25 cellular contexts compared by ENCODE assay signal in genomic region chr1:161989801-161990200, GRCh38.
A peak's percentile ranks its signal among the peaks of the same experiment; 100 is the strongest.
DNase-seq lines count a peak whose midpoint lies in the region; ATAC-seq lines count a peak whose summit lies in the region.
"Had no signal": no experiment of that assay in that cellular context is flagged by ENCODE, and none has a peak within 500 bp of the region (broad histone marks: within the 10 kb centered on the region; RNA-seq: fewer than 3 reads in every experiment).

No MANE protein-coding gene starts in this region.

- ATAC-seq in GM21723 (IDR thresholded peaks at IDR 0.05; ENCODE audit: unreplicated experiment), result no peak
- no peak for ATAC-seq in GM18520 (IDR thresholded peaks at IDR 0.05; ENCODE audit: unreplicated experiment)
- ATAC-seq in HG03095 (IDR thresholded peaks at IDR 0.05; ENCODE audit: unreplicated experiment), result no peak
- ATAC-seq: esophagus mucosa, sciatic nerve had no signal

- in situ Hi-C loops in KBM-7 (cut with MboI; ENCODE audit: low pct_unique_long_range_greater_than_20kb, low sequenced_read_pairs), result no loop called here

- peak; percentile 84 to 89 for DNase-seq in AML-193 (lab: John Stamatoyannopoulos, UW)
- DNase-seq in KBM-7, result peak; percentile 10
- peak; percentile 7 for DNase-seq in OCI-M1 (lab: John Stamatoyannopoulos, UW)
- DNase-seq in medulla oblongata (ENCODE audit: extremely low spot score), result peak; percentile 31
- DNase-seq in cerebellar nuclear complex (lab: John Stamatoyannopoulos, UW), result no peak
- DNase-seq: activated CD4-positive, alpha-beta T cell treated with anti-CD3 and anti-CD28 coated beads for 4 hours; activated gamma-delta T cell; activated naive CD8-positive, alpha-beta T cell treated with anti-CD3 and anti-CD28 coated beads, Interleukin-2, amount 10 ng/mL, durations not matched to agents 7 days and 5 days; activated T-cell treated with anti-CD3 and anti-CD28 coated beads, Interleukin-2, amount 50 U/mL, for 1 hour; BE2C; endodermal cell; glutamatergic neuron; NCI-H1092; NCI-H1694; NCI-H446 treated with DMSO at 0.1 percent for 48 hours; NCI-H774; stimulated activated CD4-positive, alpha-beta T cell treated with anti-CD3 and anti-CD28 coated beads, Interleukin-12 subunit alpha, Interleukin-12 subunit beta, amount 100 ng/mL, for 4 hours; stimulated activated CD4-positive, alpha-beta T cell treated with anti-CD3 and anti-CD28 coated beads, Interleukin-2, amount 100 ng/mL, for 48 hours; stomach; WERI-Rb-1 had no signal

Comparison
In these comparisons a context has a peak if more than half of its experiments do, and no peak if none do; other contexts are left out.
1. DNase-seq: peak in AML-193 (2 of 2), KBM-7 (single experiment), OCI-M1 (single experiment) and medulla oblongata (single experiment); none in cerebellar nuclear complex (0 of 2).